In the genomic region with DNA sequence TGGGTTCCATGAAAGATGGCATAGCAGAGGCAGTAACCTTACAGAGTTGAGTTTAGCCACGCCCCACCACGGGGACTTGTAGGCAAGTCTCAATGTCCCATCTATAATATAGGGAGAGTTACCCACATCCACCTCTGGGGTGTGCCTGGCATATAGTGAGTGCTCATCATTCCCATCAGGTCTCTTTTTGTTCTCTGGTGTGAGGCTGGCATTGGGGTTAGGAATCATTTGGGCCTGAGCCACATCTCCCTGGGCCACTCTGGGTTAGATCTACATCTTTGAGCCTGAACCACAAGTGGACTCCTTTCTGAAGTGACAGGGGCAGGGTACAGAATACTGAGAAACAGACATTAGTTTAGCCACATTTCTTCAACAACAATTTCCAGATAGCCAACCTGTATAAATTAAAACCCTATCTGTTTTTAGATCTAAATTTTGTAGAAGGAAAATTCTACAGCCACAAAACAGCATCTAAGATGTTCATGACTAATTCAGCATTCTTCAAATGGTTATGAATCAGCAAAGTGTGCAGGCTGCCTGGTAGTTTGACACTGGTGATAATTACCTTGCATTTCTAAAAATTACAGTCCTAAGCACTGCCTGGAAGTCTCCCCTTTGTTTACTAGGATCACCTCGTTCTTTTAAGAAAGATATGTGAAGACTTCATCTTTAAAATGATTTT, we compare ENCODE assay signal across 9 cellular contexts. TPM values are rescaled to one million over a fixed set of nuclear protein-coding genes. Genes with fewer than 3 reads are reported as not detected.
DNase-seq lines count a peak whose midpoint lies in the region; ATAC-seq and TF ChIP-seq lines count a peak whose summit lies in the region.
"Had no signal": no experiment of that assay in that cellular context is flagged by ENCODE, and none has a peak within 500 bp of the region (broad histone marks: within the 10 kb centered on the region; RNA-seq: fewer than 3 reads in every experiment).

No MANE protein-coding gene starts in this region.

- no peaks in the 10 kb centered on the region for H3K79me2 ChIP-seq in OCI-LY7 (ENCODE audit: insufficient read depth, low read depth, low read length)

- no TSS peak for BruUV-seq in OCI-LY7 (replicated peaks; lab: Mats Ljungman, UMichigan)

- H3K4me1 ChIP-seq in thyroid gland (peaks cover 6 to 7% of the 10 kb centered on the region in 2 donors), OCI-LY7 (ENCODE audit: insufficient read depth, low read length, poor library complexity, severe bottlenecking) (no peaks in the 10 kb centered on the region)

- H4K20me1 ChIP-seq in OCI-LY7 (ENCODE audit: insufficient read depth, low read length), result no peaks in the 10 kb centered on the region

- DNase-seq in AG08395 (ENCODE audit: low spot score) (peak; percentile 57), fibroblast of mammary gland (ENCODE audit: low read depth) (peak; percentile 55), coronary artery (ENCODE audit: low spot score) (no peak), thyroid gland (no peak), OCI-LY7 (ENCODE audit: low spot score) (no peak), KBM-7 (no peak)
- peak; percentile 45 for DNase-seq in T-helper 2 cell treated with Interferon-gamma antibody and Interleukin-4, amounts not matched to agents 5 μg/mL and 100 μg/mL, for 36 hours (ENCODE audit: low spot score)
- DNase-seq: SIG-M5 had no signal

- ATAC-seq in GM21723 (IDR thresholded peaks at IDR 0.05; ENCODE audit: unreplicated experiment), result peak; percentile 59

- H3K9me3 ChIP-seq in thyroid gland, result no peaks in the 10 kb centered on the region
- no peaks in the 10 kb centered on the region for H3K9me3 ChIP-seq in OCI-LY7 (ENCODE audit: low read length)

- no peak overlapping the region for H2AFZ ChIP-seq in OCI-LY7 (ENCODE audit: low read length)

- intact Hi-C loops in thyroid gland (cut with DNase I), result no loop called here
- intact Hi-C loops in OCI-LY7 (cut with micrococcal nuclease; ENCODE audit: unreplicated experiment), result no loop called here

- in situ Hi-C loops in KBM-7 (cut with MboI; ENCODE audit: low pct_unique_long_range_greater_than_20kb, low sequenced_read_pairs), result no loop called here

- no peaks in the 10 kb centered on the region for H3K36me3 ChIP-seq in thyroid gland
- H3K36me3 ChIP-seq in OCI-LY7 (ENCODE audit: insufficient read depth, low read length), result no peaks in the 10 kb centered on the region

- POLR2A ChIA-PET in OCI-LY7 (lab: Charles Lee), result no interaction called here

- H3K27me3 Mint-ChIP-seq in T-helper 2 cell treated with Interferon-gamma antibody and Interleukin-4, amounts not matched to agents 5 μg/mL and 100 μg/mL, for 36 hours (ENCODE audit: low read depth), result no peaks in the 10 kb centered on the region

- TF ChIP-seq CTCF in fibroblast of mammary gland (conservative IDR thresholded peaks at IDR 0.05; ENCODE audit: control insufficient read depth, insufficient read depth, low read depth, low read length) (no peak), coronary artery (IDR thresholded peaks at IDR 0.05) (no peak), thyroid gland (IDR thresholded peaks at IDR 0.05) (no peak), OCI-LY7 (conservative IDR thresholded peaks at IDR 0.05; ENCODE audit: low read length) (no peak)

- TF ChIP-seq POLR2A in thyroid gland (IDR thresholded peaks at IDR 0.05), result no peak

- H3K4me3 ChIP-seq in fibroblast of mammary gland (ENCODE audit: control insufficient read depth, low read depth, low read length) (no peak overlapping the region), coronary artery (no peak overlapping the region), thyroid gland (replicated peaks in 1 of 3) (no peak overlapping the region), OCI-LY7 (ENCODE audit: low read depth, low read length, poor library complexity, severe bottlenecking) (no peak overlapping the region)

- H3K4me3 Mint-ChIP-seq in T-helper 2 cell treated with Interferon-gamma antibody and Interleukin-4, amounts not matched to agents 5 μg/mL and 100 μg/mL, for 36 hours, result peak overlapping the region; percentile 67

- 77 to 88% methylated on average over 3 of the region's 3 CpGs for WGBS in thyroid gland, 2 donors

- H3K9me2 ChIP-seq in OCI-LY7 (ENCODE audit: insufficient read depth, low read length), result no peaks in the 10 kb centered on the region

- peak overlapping the region; percentile 85 for H3K27ac Mint-ChIP-seq in T-helper 2 cell treated with Interferon-gamma antibody and Interleukin-4, amounts not matched to agents 5 μg/mL and 100 μg/mL, for 36 hours

- H3K4me1 Mint-ChIP-seq in T-helper 2 cell treated with Interferon-gamma antibody and Interleukin-4, amounts not matched to agents 5 μg/mL and 100 μg/mL, for 36 hours (ENCODE audit: low read depth), result peaks cover 57% of the 10 kb centered on the region

- CTCF ChIA-PET in OCI-LY7 (lab: Charles Lee; ENCODE audit: unreplicated experiment), result no interaction called here

- no peaks in the 10 kb centered on the region for H3K27me3 ChIP-seq in thyroid gland

- H3K9me3 Mint-ChIP-seq in T-helper 2 cell treated with Interferon-gamma antibody and Interleukin-4, amounts not matched to agents 5 μg/mL and 100 μg/mL, for 36 hours, result no peaks in the 10 kb centered on the region

- H3K4me2 ChIP-seq in OCI-LY7 (ENCODE audit: low read length), result no peak overlapping the region

- no peak overlapping the region for H3K27ac ChIP-seq in coronary artery
- H3K27ac ChIP-seq in thyroid gland, result no peak overlapping the region
- no peak overlapping the region for H3K27ac ChIP-seq in OCI-LY7 (ENCODE audit: low read depth, low read length, poor library complexity, severe bottlenecking)

- H3K36me3 Mint-ChIP-seq in T-helper 2 cell treated with Interferon-gamma antibody and Interleukin-4, amounts not matched to agents 5 μg/mL and 100 μg/mL, for 36 hours (ENCODE audit: low read depth), result peaks cover 10% of the 10 kb centered on the region

RNA-seq across cellular contexts. Expression of a gene that starts 20.1 kb away (rescaled TPM):
- total RNA-seq in thyroid gland, result 10 to 100 TPM; 21.7 to 32.6 (median 30.9) TPM
- total RNA-seq in OCI-LY7 (2014; rRNA removed; shearing (Covaris generic)), result 0.85 TPM in 2 replicates
- 0.74 and 1.1 TPM in 2 replicates for total RNA-seq in OCI-LY7 (2022)

Comparison
In these comparisons a context has a peak if more than half of its experiments do, and no peak if none do; other contexts are left out.
1. DNase-seq: peak in AG08395 (single experiment), T-helper 2 cell treated with Interferon-gamma antibody and Interleukin-4, amounts not matched to agents 5 μg/mL and 100 μg/mL, for 36 hours (single experiment) and fibroblast of mammary gland (single experiment); none in coronary artery (single experiment), thyroid gland (0 of 2), OCI-LY7 (single experiment) and KBM-7 (single experiment).
2. RNA of a gene that starts 20.1 kb away (total RNA-seq): 21.7 to 32.6 TPM in thyroid gland; 0.74 to 1.1 TPM in OCI-LY7; every median in the first group is over 10 times any median in the second.